In the genomic region with DNA sequence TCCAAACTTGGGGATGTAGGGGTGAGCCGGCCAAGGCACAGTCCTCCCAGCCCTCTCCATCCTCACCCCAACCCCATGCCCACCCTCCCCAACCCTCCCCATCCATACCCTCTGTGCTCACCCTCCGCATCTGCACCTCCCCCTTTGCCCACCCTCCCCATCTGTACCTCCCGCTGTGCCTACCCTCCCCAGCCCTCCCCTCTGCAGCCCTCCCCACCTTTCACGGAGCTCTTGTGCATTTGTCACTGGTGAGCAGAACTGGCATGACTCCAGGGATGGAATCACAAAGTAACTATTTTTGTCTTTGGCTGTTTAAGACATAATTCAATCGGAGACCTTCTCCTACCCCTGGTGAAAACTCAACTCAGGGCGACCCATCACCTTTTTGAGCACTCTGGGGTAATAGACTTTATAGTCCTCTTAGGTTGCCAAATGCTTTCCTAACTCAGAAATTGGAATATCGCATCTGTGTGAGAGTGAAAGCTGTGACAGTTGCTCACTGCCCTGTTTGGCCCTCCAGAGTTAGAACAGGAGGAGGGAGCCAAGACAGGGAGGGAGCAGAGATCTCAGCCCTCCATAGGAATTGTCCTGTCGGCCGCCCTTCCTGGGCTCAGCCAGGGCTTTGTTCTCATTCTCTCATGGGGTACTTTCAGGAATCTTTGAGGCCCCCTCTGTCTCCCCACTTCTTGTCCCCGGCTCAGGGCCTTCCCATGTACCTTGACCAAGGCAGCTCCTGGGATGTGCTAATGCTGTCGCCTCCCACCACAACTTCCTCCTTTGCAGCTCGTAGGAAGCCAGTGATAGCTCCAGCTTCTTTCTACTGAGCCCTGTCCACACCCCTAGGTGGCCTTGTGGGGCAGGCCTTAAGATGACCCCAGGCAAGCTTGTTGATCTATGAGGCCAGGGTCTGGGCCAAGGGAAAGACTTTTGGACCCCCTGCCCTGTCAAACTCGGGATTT, we compare ENCODE assay signal across 12 cellular contexts. TPM values are rescaled to one million over a fixed set of nuclear protein-coding genes. Genes with fewer than 3 reads are reported as not detected.
DNase-seq lines count a peak whose midpoint lies in the region; ATAC-seq, FAIRE-seq and TF ChIP-seq lines count a peak whose summit lies in the region.
"Had no signal": no experiment of that assay in that cellular context is flagged by ENCODE, and none has a peak within 500 bp of the region (broad histone marks: within the 10 kb centered on the region; RNA-seq: fewer than 3 reads in every experiment).

No MANE protein-coding gene starts in this region.

- no peak overlapping the region for H3K9ac ChIP-seq in kidney (ENCODE audit: low read length in 2 of 2)

- no peak for DNase-seq in activated CD4-positive, alpha-beta memory T cell treated with anti-CD3 and anti-CD28 coated beads, Interleukin-2, amount 10 ng/mL, durations not matched to agents 7 days and 5 days
- no peak for DNase-seq in activated CD4-positive, alpha-beta memory T cell treated with anti-CD3 and anti-CD28 coated beads for 36 hours
- DNase-seq in T-helper 17 cell (no peak), heart left ventricle (peak in 1 of 5 donors; percentile 40), kidney (no peak)
- DNase-seq: activated CD4-positive, CD25-positive, alpha-beta regulatory T cell treated with anti-CD3 and anti-CD28 coated beads, Interleukin-2, amount 50 U/mL, for 72 hours; dorsolateral prefrontal cortex; mammary epithelial cell; thyroid gland had no signal

- H3K9me3 Mint-ChIP-seq in activated CD4-positive, alpha-beta memory T cell treated with anti-CD3 and anti-CD28 coated beads, Interleukin-2, amount 10 ng/mL, durations not matched to agents 7 days and 5 days = no peaks in the 10 kb centered on the region
- no peaks in the 10 kb centered on the region for H3K9me3 Mint-ChIP-seq in activated CD4-positive, alpha-beta memory T cell treated with anti-CD3 and anti-CD28 coated beads for 36 hours
- no peaks in the 10 kb centered on the region for H3K9me3 Mint-ChIP-seq in stimulated activated memory B cell treated with anti-CD40 and anti-IgM and Interleukin-4, amounts not matched to agents 10 μg/mL and 1 μg/mL and 100 μg/mL, for 72 hours

- peaks cover 78% of the 10 kb centered on the region for H3K4me1 Mint-ChIP-seq in activated CD4-positive, alpha-beta memory T cell treated with anti-CD3 and anti-CD28 coated beads, Interleukin-2, amount 10 ng/mL, durations not matched to agents 7 days and 5 days
- peaks cover 71% of the 10 kb centered on the region for H3K4me1 Mint-ChIP-seq in activated CD4-positive, alpha-beta memory T cell treated with anti-CD3 and anti-CD28 coated beads for 36 hours (ENCODE audit: low read depth)
- H3K4me1 Mint-ChIP-seq in T-helper 17 cell = peaks cover 59% of the 10 kb centered on the region
- H3K4me1 Mint-ChIP-seq in stimulated activated memory B cell treated with anti-CD40 and anti-IgM and Interleukin-4, amounts not matched to agents 10 μg/mL and 1 μg/mL and 100 μg/mL, for 72 hours = peaks cover 12% of the 10 kb centered on the region

- FAIRE-seq in kidney (lab: Jason Lieb, UNC) = no peak

- H3K27me3 ChIP-seq in heart left ventricle = no peaks in the 10 kb centered on the region
- H3K27me3 ChIP-seq: dorsolateral prefrontal cortex, thyroid gland had no signal

- TF ChIP-seq POLR2A in heart left ventricle (IDR thresholded peaks at IDR 0.05) = no peak
- no peak for TF ChIP-seq POLR2A in GM18505 (IDR thresholded peaks at IDR 0.05; ENCODE audit: borderline replicate concordance, extremely low read depth, insufficient read depth, insufficient read length)

- no peak overlapping the region for H3K4me3 Mint-ChIP-seq in activated CD4-positive, alpha-beta memory T cell treated with anti-CD3 and anti-CD28 coated beads, Interleukin-2, amount 10 ng/mL, durations not matched to agents 7 days and 5 days
- no peak overlapping the region for H3K4me3 Mint-ChIP-seq in activated CD4-positive, alpha-beta memory T cell treated with anti-CD3 and anti-CD28 coated beads for 36 hours
- peak overlapping the region; percentile 55 for H3K4me3 Mint-ChIP-seq in T-helper 17 cell
- no peak overlapping the region for H3K4me3 Mint-ChIP-seq in stimulated activated memory B cell treated with anti-CD40 and anti-IgM and Interleukin-4, amounts not matched to agents 10 μg/mL and 1 μg/mL and 100 μg/mL, for 72 hours

- intact Hi-C loops in activated CD4-positive, alpha-beta memory T cell treated with anti-CD3 and anti-CD28 coated beads for 36 hours (cut with micrococcal nuclease) = no loop called here
- intact Hi-C loops in heart left ventricle (cut with DNase I) = no loop called here
- intact Hi-C loops in kidney (cut with DNase I) = no loop called here

- H3K27ac Mint-ChIP-seq in activated CD4-positive, alpha-beta memory T cell treated with anti-CD3 and anti-CD28 coated beads, Interleukin-2, amount 10 ng/mL, durations not matched to agents 7 days and 5 days = peak overlapping the region; percentile 57
- no peak overlapping the region for H3K27ac Mint-ChIP-seq in activated CD4-positive, alpha-beta memory T cell treated with anti-CD3 and anti-CD28 coated beads for 36 hours
- H3K27ac Mint-ChIP-seq in T-helper 17 cell = peak overlapping the region; percentile 98
- peak overlapping the region; percentile 71 for H3K27ac Mint-ChIP-seq in stimulated activated memory B cell treated with anti-CD40 and anti-IgM and Interleukin-4, amounts not matched to agents 10 μg/mL and 1 μg/mL and 100 μg/mL, for 72 hours

- POLR2A ChIA-PET in activated CD4-positive, alpha-beta memory T cell treated with anti-CD3 and anti-CD28 coated beads, Interleukin-2, amount 10 ng/mL, durations not matched to agents 7 days and 5 days (lab: Charles Lee) = interaction anchor here (1.4 to 2.9 kb wide), 2 partner anchors 14 to 33 kb away, joined by 3 to 8 read pairs; no protein-coding TSS in a partner anchor
- POLR2A ChIA-PET in activated CD4-positive, alpha-beta memory T cell treated with anti-CD3 and anti-CD28 coated beads for 36 hours (lab: Charles Lee) = interaction anchor here (0.7 kb wide), 1 partner anchor 22 kb away, joined by 3 read pairs; no protein-coding TSS in a partner anchor

- no peaks in the 10 kb centered on the region for H3K27me3 Mint-ChIP-seq in activated CD4-positive, alpha-beta memory T cell treated with anti-CD3 and anti-CD28 coated beads, Interleukin-2, amount 10 ng/mL, durations not matched to agents 7 days and 5 days
- no peaks in the 10 kb centered on the region for H3K27me3 Mint-ChIP-seq in activated CD4-positive, alpha-beta memory T cell treated with anti-CD3 and anti-CD28 coated beads for 36 hours
- no peaks in the 10 kb centered on the region for H3K27me3 Mint-ChIP-seq in T-helper 17 cell
- no peaks in the 10 kb centered on the region for H3K27me3 Mint-ChIP-seq in stimulated activated memory B cell treated with anti-CD40 and anti-IgM and Interleukin-4, amounts not matched to agents 10 μg/mL and 1 μg/mL and 100 μg/mL, for 72 hours

- WGBS in heart left ventricle, 4 donors = 48 to 52% (median 48%) methylated on average over 13 of the region's 13 CpGs

- TF ChIP-seq CTCF in heart left ventricle (IDR thresholded peaks at IDR 0.05) (no peak), kidney (IDR thresholded peaks at IDR 0.05; ENCODE audit: borderline replicate concordance, extremely low read depth, insufficient read depth) (no peak)

- H3K4me1 ChIP-seq in heart left ventricle (peaks cover 0 to 52% (median 20%) of the 10 kb centered on the region in 12 donors), kidney (ENCODE audit: control insufficient read depth in 1 of 2, insufficient read depth in 1 of 2, low read depth in 1 of 2, low read length in 2 of 2) (no peaks in the 10 kb centered on the region)

- H3K27ac ChIP-seq in heart left ventricle (peak overlapping the region in 11 of 12 donors; percentile 0 to 72 (median 50)), kidney (ENCODE audit: low read depth in 2 of 2, low read length in 2 of 2) (no peak overlapping the region)
- H3K27ac ChIP-seq: thyroid gland had no signal

- no peaks in the 10 kb centered on the region for H3K9me3 ChIP-seq in T-helper 17 cell (ENCODE audit: control insufficient read depth, low read length, poor library complexity, severe bottlenecking)
- H3K9me3 ChIP-seq in heart left ventricle = no peaks in the 10 kb centered on the region
- H3K9me3 ChIP-seq in kidney (ENCODE audit: control insufficient read depth in 1 of 2, low read length in 2 of 2) = no peaks in the 10 kb centered on the region
- H3K9me3 ChIP-seq: thyroid gland had no signal

- peaks cover 89% of the 10 kb centered on the region for H3K36me3 Mint-ChIP-seq in activated CD4-positive, alpha-beta memory T cell treated with anti-CD3 and anti-CD28 coated beads, Interleukin-2, amount 10 ng/mL, durations not matched to agents 7 days and 5 days (ENCODE audit: low read depth)
- H3K36me3 Mint-ChIP-seq in activated CD4-positive, alpha-beta memory T cell treated with anti-CD3 and anti-CD28 coated beads for 36 hours = peaks cover 74% of the 10 kb centered on the region
- H3K36me3 Mint-ChIP-seq in T-helper 17 cell (ENCODE audit: low read depth) = peaks cover 12% of the 10 kb centered on the region
- peaks cover 62% of the 10 kb centered on the region for H3K36me3 Mint-ChIP-seq in stimulated activated memory B cell treated with anti-CD40 and anti-IgM and Interleukin-4, amounts not matched to agents 10 μg/mL and 1 μg/mL and 100 μg/mL, for 72 hours

- H3K36me3 ChIP-seq in heart left ventricle (peaks cover 0 to 75% (median 55%) of the 10 kb centered on the region in 9 donors), kidney (ENCODE audit: control insufficient read depth in 1 of 2, insufficient read depth in 2 of 2, low read length in 2 of 2) (peaks cover 14 to 24% of the 10 kb centered on the region in 2 donors)
- H3K36me3 ChIP-seq: thyroid gland had no signal

- H3K4me3 ChIP-seq in heart left ventricle = no peak overlapping the region
- no peak overlapping the region for H3K4me3 ChIP-seq in kidney (ENCODE audit: low read length in 2 of 2)
- H3K4me3 ChIP-seq: dorsolateral prefrontal cortex, thyroid gland had no signal

- ATAC-seq in T-helper 17 cell = peak; percentile 46
- peak; percentile 67 to 77 (median 75) for ATAC-seq in heart left ventricle
- ATAC-seq in stimulated activated memory B cell treated with anti-CD40 and anti-IgM and Interleukin-4, amounts not matched to agents 10 μg/mL and 1 μg/mL and 100 μg/mL, for 72 hours = no peak
- no peak for ATAC-seq in GM18505 (IDR thresholded peaks at IDR 0.05; ENCODE audit: unreplicated experiment)
- no peak for ATAC-seq in HG02642 (IDR thresholded peaks at IDR 0.05; ENCODE audit: poor library complexity, unreplicated experiment)

- CTCF ChIA-PET in activated CD4-positive, alpha-beta memory T cell treated with anti-CD3 and anti-CD28 coated beads, Interleukin-2, amount 10 ng/mL, durations not matched to agents 7 days and 5 days (lab: Charles Lee) = interaction anchor here (1.1 kb wide), 1 partner anchor 15 kb away, joined by 4 read pairs; no protein-coding TSS in a partner anchor
- CTCF ChIA-PET in activated CD4-positive, alpha-beta memory T cell treated with anti-CD3 and anti-CD28 coated beads for 36 hours (lab: Charles Lee) = interaction anchor here (1.1 kb wide), 1 partner anchor 27 kb away, joined by 4 read pairs; no protein-coding TSS in a partner anchor

RNA-seq across cellular contexts. Expression of gene OTULIN, which starts 36.2 kb away (rescaled TPM):
- 10 to 100 TPM; 69.6 to 71.7 TPM for total RNA-seq in activated CD4-positive, alpha-beta memory T cell treated with anti-CD3 and anti-CD28 coated beads, Interleukin-2, amount 10 ng/mL, durations not matched to agents 7 days and 5 days
- total RNA-seq in activated CD4-positive, alpha-beta memory T cell treated with anti-CD3 and anti-CD28 coated beads for 36 hours = 10 to 100 TPM; 53.3 to 53.6 TPM
- total RNA-seq in T-helper 17 cell (10 to 100 TPM; 77.0 to 94.6 TPM), heart left ventricle (10 to 100 TPM; 19.3 to 42.0 (median 27.5) TPM), kidney (28.4 TPM)
- polyA plus RNA-seq in heart left ventricle (10 to 100 TPM in 1 of 2 donors, 1 to 10 TPM in 1; 7.6 to 12.4 TPM), kidney (ENCODE audit: insufficient read depth, low read depth, low replicate concordance) (9.0 TPM)

Comparison
In these comparisons a context has a peak if more than half of its experiments do, and no peak if none do; other contexts are left out.
1. ATAC-seq: peak in T-helper 17 cell (single experiment) and heart left ventricle (4 of 4); none in stimulated activated memory B cell treated with anti-CD40 and anti-IgM and Interleukin-4, amounts not matched to agents 10 μg/mL and 1 μg/mL and 100 μg/mL, for 72 hours (single experiment), GM18505 (single experiment) and HG02642 (single experiment).
2. H3K27ac ChIP-seq: peak in heart left ventricle (11 of 12); none in kidney (0 of 2).